Comparison of ENCODE assay signal across 8 cellular contexts in genomic region chrX:47218280-47218919, GRCh38. TPM values are rescaled to one million over a fixed set of nuclear protein-coding genes. Genes with fewer than 3 reads are reported as not detected.
DNase-seq lines count a peak whose midpoint lies in the region; ATAC-seq and TF ChIP-seq lines count a peak whose summit lies in the region.

Gene CDK16 (plus strand): TSS chrX:47218681. CDS start chrX:47223558, 4,877 bp downstream.

- CTCF ChIA-PET in BJ (lab: Yijun Ruan, JAX) = interaction anchor here (0.7 to 1.3 kb wide), 2 partner anchors 28 to 165 kb away, joined by 3 read pairs; no protein-coding TSS in a partner anchor

- peak within 1 kb of the TSS; percentile 75 to 88 for H3K9ac ChIP-seq in liver (ENCODE audit: low read depth in 1 of 2, low read length in 2 of 2)

- POLR2A ChIA-PET in BJ (lab: Charles Lee) = no interaction called here

- H3K4me1 ChIP-seq in liver (ENCODE audit: control insufficient read depth in 4 of 4, insufficient read depth in 4 of 4, low read length in 3 of 4) = peaks cover 2 to 45% (median 26%) of the 10 kb centered on the region in 4 donors

- under 1% methylated on average over 61 of the region's 61 CpGs for whole genome bisulfite sequencing in liver

- H3K27ac ChIP-seq in liver (ENCODE audit: low read depth in 1 of 2, low read length in 2 of 2) = peak within 1 kb of the TSS; percentile 95 to 99

- H3K27me3 ChIP-seq in BJ (ENCODE audit: control insufficient read depth, insufficient read depth, low read length) (no peaks in the 10 kb centered on the region), liver (ENCODE audit: control insufficient read depth in 4 of 4, insufficient read depth in 4 of 4, low read length in 3 of 4) (no peaks in the 10 kb centered on the region)

- TF ChIP-seq CTCF in BJ (IDR thresholded peaks at IDR 0.05; ENCODE audit: insufficient read depth, low read depth, low read length) = no peak
- TF ChIP-seq CTCF in liver (IDR thresholded peaks at IDR 0.05; ENCODE audit: low read depth, low read length, missing input control) = no peak

- H3K36me3 ChIP-seq in BJ (ENCODE audit: control insufficient read depth, insufficient read depth, low read length) (peaks cover 10% of the 10 kb centered on the region), liver (ENCODE audit: control insufficient read depth in 4 of 4, insufficient read depth in 3 of 4, low read depth in 1 of 4, low read length in 3 of 4) (peaks cover 7 to 32% (median 14%) of the 10 kb centered on the region in 4 donors)

- H3K9me3 ChIP-seq in liver (ENCODE audit: control insufficient read depth in 4 of 4, low read length in 3 of 4) = no peaks in the 10 kb centered on the region

- peak; percentile 31 for ATAC-seq in HG03457 (IDR thresholded peaks at IDR 0.05; ENCODE audit: unreplicated experiment)

- peak within 1 kb of the TSS; percentile 66 for H3K4me3 ChIP-seq in BJ (ENCODE audit: low read depth, low read length)
- H3K4me3 ChIP-seq in liver (ENCODE audit: low read depth in 1 of 3, low read length in 3 of 3) = peak within 1 kb of the TSS; percentile 73 to 87 (median 83)

- DNase-seq in BJ (ENCODE audit: low read depth) = no peak
- DNase-seq in GM19240 (ENCODE audit: insufficient read length, low spot score) = peak; percentile 83
- peak; percentile 40 for DNase-seq in NCI-H524 treated with DMSO at 0.1 percent for 48 hours (lab: John Stamatoyannopoulos, UW)
- DNase-seq in activated CD4-positive, alpha-beta T cell treated with anti-CD3 and anti-CD28 coated beads, Interleukin-2, amount 50 U/mL, for 24 hours (ENCODE audit: low read depth in 1 of 2, low spot score in 1 of 2) = peak; percentile 45 to 64
- DNase-seq in dedifferentiated amniotic fluid mesenchymal stem cell (ENCODE audit: extremely low spot score) = peak; percentile 68
- peak; percentile 71 for DNase-seq in stimulated activated CD4-positive, alpha-beta T cell treated with anti-CD3 and anti-CD28 coated beads, Interleukin-4, amount 100 ng/mL, for 24 hours

- TF ChIP-seq RAD21 in liver (IDR thresholded peaks at IDR 0.05) = no peak

TF ChIP-seq in liver, 16 proteins besides CTCF, POLR2A, EP300 and RAD21:
- TF ChIP-seq YY1 (IDR thresholded peaks at IDR 0.05) (peak; percentile 80), NR2F2 (IDR thresholded peaks at IDR 0.05) (no peak), MAX (IDR thresholded peaks at IDR 0.05) (peak; percentile 15), JUND (IDR thresholded peaks at IDR 0.05) (no peak), TAF1 (conservative IDR thresholded peaks at IDR 0.05) (no peak)

RNA-seq across cellular contexts. Expression of gene CDK16, which starts in this region (rescaled TPM):
- 109 and 167 TPM in 2 replicates for polyA plus RNA-seq in BJ (2011; rRNA removed)
- 118 and 152 TPM in 2 replicates for polyA minus RNA-seq in BJ (2011; rRNA and poly(A)+ RNA removed)
- total RNA-seq in liver = 10 to 100 TPM; 21.9 to 31.1 TPM
- polyA plus RNA-seq in liver = 10 to 100 TPM; 10.8 to 18.0 TPM
